Comparison of ENCODE assay signal across 1 cellular context in the genomic region with DNA sequence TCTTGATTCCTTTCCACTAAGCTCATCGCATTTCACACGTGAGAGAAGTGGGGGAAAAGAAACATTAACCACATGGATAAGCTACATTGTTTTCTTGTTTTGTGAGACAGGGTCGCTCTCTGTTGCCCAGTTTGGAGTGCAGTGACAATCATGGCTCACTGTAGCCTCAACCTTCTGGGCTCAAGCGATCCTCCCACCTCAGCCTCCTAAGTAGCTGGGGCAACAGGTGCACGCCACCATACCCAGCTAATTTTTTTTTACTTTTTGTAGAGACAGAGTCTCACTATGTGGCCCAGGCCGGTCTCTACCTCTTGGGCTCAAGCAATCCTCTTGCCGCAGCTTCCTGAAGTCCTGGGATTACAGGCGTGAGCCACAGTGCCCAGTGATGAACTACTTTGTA.
TF ChIP-seq lines count a peak whose summit lies in the region.

No MANE protein-coding gene starts in this region.

TF ChIP-seq in HepG2, 621 proteins besides CTCF, POLR2A, EP300 and RAD21:
- TF ChIP-seq, protein P1, sequence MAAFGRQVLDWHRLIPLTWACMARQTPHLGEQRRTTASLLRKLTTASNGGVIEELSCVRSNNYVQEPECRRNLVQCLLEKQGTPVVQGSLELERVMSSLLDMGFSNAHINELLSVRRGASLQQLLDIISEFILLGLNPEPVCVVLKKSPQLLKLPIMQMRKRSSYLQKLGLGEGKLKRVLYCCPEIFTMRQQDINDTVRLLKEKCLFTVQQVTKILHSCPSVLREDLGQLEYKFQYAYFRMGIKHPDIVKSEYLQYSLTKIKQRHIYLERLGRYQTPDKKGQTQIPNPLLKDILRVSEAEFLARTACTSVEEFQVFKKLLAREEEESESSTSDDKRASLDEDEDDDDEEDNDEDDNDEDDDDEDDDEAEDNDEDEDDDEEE (CRISPR knock-in tag; IDR thresholded peaks at IDR 0.05): no peak
- TF ChIP-seq, protein P2, sequence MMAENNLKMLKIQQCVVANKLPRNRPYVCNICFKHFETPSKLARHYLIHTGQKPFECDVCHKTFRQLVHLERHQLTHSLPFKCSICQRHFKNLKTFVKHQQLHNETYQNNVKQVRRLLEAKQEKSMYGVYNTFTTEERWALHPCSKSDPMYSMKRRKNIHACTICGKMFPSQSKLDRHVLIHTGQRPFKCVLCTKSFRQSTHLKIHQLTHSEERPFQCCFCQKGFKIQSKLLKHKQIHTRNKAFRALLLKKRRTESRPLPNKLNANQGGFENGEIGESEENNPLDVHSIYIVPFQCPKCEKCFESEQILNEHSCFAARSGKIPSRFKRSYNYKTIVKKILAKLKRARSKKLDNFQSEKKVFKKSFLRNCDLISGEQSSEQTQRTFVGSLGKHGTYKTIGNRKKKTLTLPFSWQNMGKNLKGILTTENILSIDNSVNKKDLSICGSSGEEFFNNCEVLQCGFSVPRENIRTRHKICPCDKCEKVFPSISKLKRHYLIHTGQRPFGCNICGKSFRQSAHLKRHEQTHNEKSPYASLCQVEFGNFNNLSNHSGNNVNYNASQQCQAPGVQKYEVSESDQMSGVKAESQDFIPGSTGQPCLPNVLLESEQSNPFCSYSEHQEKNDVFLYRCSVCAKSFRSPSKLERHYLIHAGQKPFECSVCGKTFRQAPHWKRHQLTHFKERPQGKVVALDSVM (CRISPR knock-in tag; IDR thresholded peaks at IDR 0.05): peak; percentile 81
- TF ChIP-seq MTA1 (CRISPR knock-in tag; IDR thresholded peaks at IDR 0.05; ENCODE audit: borderline replicate concordance) (no peak), ZSCAN22 (CRISPR knock-in tag; IDR thresholded peaks at IDR 0.05) (no peak)
